8 cellular contexts compared by ENCODE assay signal in the genomic region with DNA sequence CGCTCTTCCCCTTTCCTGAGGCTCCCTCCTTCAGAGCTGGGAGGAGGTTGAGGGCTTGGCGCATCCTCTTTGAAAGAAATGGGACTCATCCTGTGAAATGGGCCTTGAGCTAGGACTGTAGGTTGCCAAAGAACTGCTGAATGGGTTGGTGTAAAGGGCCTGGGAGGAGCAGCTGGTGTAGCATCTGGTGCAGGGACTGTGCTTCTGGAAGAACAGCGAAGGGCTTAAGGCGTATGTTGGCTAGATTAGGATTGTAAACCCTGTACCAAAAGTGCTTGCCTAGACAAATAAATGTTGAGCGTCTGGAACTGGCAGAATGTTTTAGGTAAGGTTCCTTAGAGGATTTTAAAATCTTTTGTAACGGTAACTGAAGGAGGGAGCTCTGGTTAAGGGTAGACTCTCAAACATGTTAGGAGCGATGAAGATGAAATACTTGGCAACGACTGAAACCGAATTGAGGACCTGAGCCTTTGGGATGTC. TPM values are rescaled to one million over a fixed set of nuclear protein-coding genes. Genes with fewer than 3 reads are reported as not detected.
DNase-seq lines count a peak whose midpoint lies in the region; ATAC-seq and TF ChIP-seq lines count a peak whose summit lies in the region.

No MANE protein-coding gene starts in this region.

- H3K4me1 ChIP-seq in PC-9 (replicated peaks; ENCODE audit: insufficient read depth) (peaks cover 30% of the 10 kb centered on the region), mucosa of descending colon (ENCODE audit: low read depth) (peaks cover 22% of the 10 kb centered on the region)

- DNase-seq in AG10803 (ENCODE audit: low read depth) = peak; percentile 50
- no peak for DNase-seq in PC-9
- DNase-seq in dorsolateral prefrontal cortex = peak in 3 of 10 donors; percentile 28 to 34 (median 30)
- DNase-seq in mucosa of descending colon = no peak
- DNase-seq in activated gamma-delta T cell treated with Interleukin-2 at 50 U/mL for 16 hours = no peak
- DNase-seq in UCSD-AML1 (lab: John Stamatoyannopoulos, UW; ENCODE audit: unreplicated experiment) = no peak

- TSS peak; percentile 67 for BruUV-seq in PC-9 (replicated peaks; lab: Mats Ljungman, UMichigan)

- H4K20me1 ChIP-seq in PC-9 (ENCODE audit: insufficient read depth) = no peaks in the 10 kb centered on the region

- POLR2A ChIA-PET in PC-9 (lab: Charles Lee; ENCODE audit: unreplicated experiment) = interaction anchor here (0.6 to 0.9 kb wide), 2 partner anchors 17 to 112 kb away, joined by 6 to 30 read pairs; no protein-coding TSS in a partner anchor

- peak overlapping the region; percentile 84 for H2AFZ ChIP-seq in PC-9

- intact Hi-C loops in PC-9 (cut with micrococcal nuclease; ENCODE audit: unreplicated experiment) = loop anchor here (1.0 to 5.0 kb wide), 3 partner anchors 11 to 138 kb away; no protein-coding TSS in a partner anchor
- intact Hi-C loops in dorsolateral prefrontal cortex (cut with DNase I) = loop anchor here (2.0 to 10.0 kb wide), 3 partner anchors 28 to 1010 kb away; partner anchors contain the start of genes HACD1 (in 2 of the 2), ARL5B (in 1 of the 2) and NSUN6 (in 1 of the 2)
- intact Hi-C loops in mucosa of descending colon (cut with DNase I, micrococcal nuclease) = no loop called here

- H3K27ac ChIP-seq in PC-9 (peak overlapping the region; percentile 91), dorsolateral prefrontal cortex (peak overlapping the region; percentile 96 to 100 (median 99))

- H3K9me3 ChIP-seq in PC-9 (ENCODE audit: insufficient read depth, low read depth) (no peaks in the 10 kb centered on the region), mucosa of descending colon (no peaks in the 10 kb centered on the region)

- ATAC-seq in GM18858 (IDR thresholded peaks at IDR 0.05; ENCODE audit: unreplicated experiment) = peak; percentile 14
- peak; percentile 36 for ATAC-seq in HG03045 (IDR thresholded peaks at IDR 0.05; ENCODE audit: unreplicated experiment)
- peak; percentile 39 for ATAC-seq in mucosa of descending colon

- no peaks in the 10 kb centered on the region for H3K27me3 ChIP-seq in PC-9 (ENCODE audit: insufficient read depth, low read depth)
- H3K27me3 ChIP-seq in dorsolateral prefrontal cortex = no peaks in the 10 kb centered on the region

- peak overlapping the region; percentile 80 for H3K4me2 ChIP-seq in PC-9

- H3K4me3 ChIP-seq in AG10803 (ENCODE audit: low read length) = peak overlapping the region; percentile 97
- H3K4me3 ChIP-seq in PC-9 = peak overlapping the region; percentile 96
- H3K4me3 ChIP-seq in dorsolateral prefrontal cortex = peak overlapping the region; percentile 69 to 100 (median 93)
- peak overlapping the region; percentile 41 for H3K4me3 ChIP-seq in mucosa of descending colon

- CTCF ChIA-PET in PC-9 (lab: Charles Lee) = interaction anchor here (0.6 kb wide), 1 partner anchor 145 kb away, joined by 7 read pairs; no protein-coding TSS in a partner anchor

- H3K9me2 ChIP-seq in PC-9 (ENCODE audit: insufficient read depth) = no peaks in the 10 kb centered on the region

- no peak for TF ChIP-seq CTCF in AG10803 (conservative IDR thresholded peaks at IDR 0.05; ENCODE audit: low read length)
- no peak for TF ChIP-seq CTCF in PC-9 (conservative IDR thresholded peaks at IDR 0.05)
- TF ChIP-seq CTCF in dorsolateral prefrontal cortex (IDR thresholded peaks at IDR 0.05 in 54 of 56, conservative IDR thresholded peaks at IDR 0.05 in 2 of 56; ENCODE audit: low read depth in 1 of 56, partially characterized antibody in 56 of 56) = no peak
- TF ChIP-seq CTCF in mucosa of descending colon (IDR thresholded peaks at IDR 0.05) = no peak

- no peaks in the 10 kb centered on the region for H3K36me3 ChIP-seq in PC-9 (ENCODE audit: low read depth)
- H3K36me3 ChIP-seq in mucosa of descending colon (ENCODE audit: low read depth) = no peaks in the 10 kb centered on the region

- H3K79me2 ChIP-seq in PC-9 (ENCODE audit: low read depth) = peaks cover 73% of the 10 kb centered on the region

- H3F3A ChIP-seq in PC-9 (ENCODE audit: insufficient read depth, low read depth) = peaks cover 27% of the 10 kb centered on the region; the same call in 1 of the 2 replicates

RNA-seq across cellular contexts. Expression of gene STAM, which starts 0.6 kb away (rescaled TPM):
- 37.0 and 38.8 TPM in 2 replicates for total RNA-seq in PC-9 (2021)
- total RNA-seq in dorsolateral prefrontal cortex = 10 to 100 TPM; 23.2 to 54.6 (median 40.5) TPM
- total RNA-seq in mucosa of descending colon = 10 to 100 TPM; 16.4 to 17.8 (median 17.6) TPM

RNA-seq across cellular contexts. Expression of gene HACD1, which starts 27.4 kb away (rescaled TPM):
- total RNA-seq in PC-9 (2021) = 29.6 and 36.3 TPM in 2 replicates
- total RNA-seq in dorsolateral prefrontal cortex = 10 to 100 TPM in 29 of 120 experiments, 1 to 10 TPM in 91; 3.5 to 13.4 (median 8.0) TPM
- total RNA-seq in mucosa of descending colon = 10 to 100 TPM in 1 of 3 donors, 1 to 10 TPM in 2; 2.8 to 33.8 (median 6.3) TPM

Comparison
In these comparisons a context has a peak if more than half of its experiments do, and no peak if none do; other contexts are left out.
1. H3K4me3 ChIP-seq: peak in every context shown above with its lines; median percentile 97 in AG10803; 96 in PC-9; 93 in dorsolateral prefrontal cortex; 41 in mucosa of descending colon.
2. intact Hi-C loops: an anchor here in PC-9 (1.0 to 5.0 kb wide) and dorsolateral prefrontal cortex (2.0 to 10.0 kb wide); none called in mucosa of descending colon.